Comparison of ENCODE assay signal across 8 cellular contexts in genomic region chr7:126700807-126701604, GRCh38.
A peak's percentile ranks its signal among the peaks of the same experiment; 100 is the strongest.
DNase-seq lines count a peak whose midpoint lies in the region; ATAC-seq and TF ChIP-seq lines count a peak whose summit lies in the region.

No MANE protein-coding gene starts in this region.

- H3K4me3 Mint-ChIP-seq in activated T-helper 2 cell treated with anti-CD3 and anti-CD28 coated beads, Interferon-gamma antibody, Interleukin-2, Interleukin-4, amounts not matched to agents 10 μg/mL and 5 μg/mL and 100 μg/mL, durations not matched to agents 14 hours and 24 hours and 36 hours (ENCODE audit: low read depth) = no peak overlapping the region

- H2AFZ ChIP-seq in PC-3 (ENCODE audit: low read length) = peak overlapping the region; percentile 41

- no peaks in the 10 kb centered on the region for H3F3A ChIP-seq in PC-3 (ENCODE audit: low read length, unreplicated experiment)

- H3K4me3 ChIP-seq in PC-3 (ENCODE audit: low read length) = peak overlapping the region; percentile 42; the same call in 1 of the 2 replicates
- no peak overlapping the region for H3K4me3 ChIP-seq in colonic mucosa

- no TSS peak for BruUV-seq in PC-3 (replicated peaks; lab: Mats Ljungman, UMichigan)

- H3K36me3 Mint-ChIP-seq in activated T-helper 2 cell treated with anti-CD3 and anti-CD28 coated beads, Interferon-gamma antibody, Interleukin-2, Interleukin-4, amounts not matched to agents 10 μg/mL and 5 μg/mL and 100 μg/mL, durations not matched to agents 14 hours and 24 hours and 36 hours (ENCODE audit: low read depth) = no peaks in the 10 kb centered on the region

- peak overlapping the region; percentile 67 for H3K4me2 ChIP-seq in PC-3 (ENCODE audit: low read length)

- POLR2A ChIA-PET in PC-3 (lab: Charles Lee; ENCODE audit: unreplicated experiment) = no interaction called here

- H3K9me3 Mint-ChIP-seq in activated T-helper 2 cell treated with anti-CD3 and anti-CD28 coated beads, Interferon-gamma antibody, Interleukin-2, Interleukin-4, amounts not matched to agents 10 μg/mL and 5 μg/mL and 100 μg/mL, durations not matched to agents 14 hours and 24 hours and 36 hours = no peaks in the 10 kb centered on the region

- DNase-seq in ELR (ENCODE audit: low read depth) (peak; percentile 97), HPDE6-E6E7 (ENCODE audit: extremely low spot score) (peak; percentile 82), PC-3 (peak; percentile 86), iPS-NIHi7 (ENCODE audit: extremely low spot score) (peak; percentile 71), colonic mucosa (no peak)
- DNase-seq in activated T-helper 2 cell treated with anti-CD3 and anti-CD28 coated beads, Interferon-gamma antibody, Interleukin-2, Interleukin-4, amounts not matched to agents 10 μg/mL and 5 μg/mL and 100 μg/mL, durations not matched to agents 14 hours and 24 hours and 36 hours (ENCODE audit: low spot score) = peak; percentile 72
- DNase-seq in stimulated activated CD8-positive, alpha-beta memory T cell treated with anti-CD3 and anti-CD28 coated beads, Interleukin-4, amount 100 ng/mL, for 24 hours (ENCODE audit: low read depth) = peak; percentile 5

- H3K27ac ChIP-seq in PC-3 (ENCODE audit: low read length) (peak overlapping the region; percentile 54), colonic mucosa (no peak overlapping the region)

- ATAC-seq in GM21390 (IDR thresholded peaks at IDR 0.05; ENCODE audit: unreplicated experiment) (peak; percentile 88), PC-3 (peak; percentile 100)

- H3K36me3 ChIP-seq in PC-3 (ENCODE audit: low read depth, low read length) (no peaks in the 10 kb centered on the region), colonic mucosa (no peaks in the 10 kb centered on the region)

- H3K9me3 ChIP-seq in PC-3 (ENCODE audit: low read length) (no peaks in the 10 kb centered on the region), colonic mucosa (no peaks in the 10 kb centered on the region)

- intact Hi-C loops in PC-3 (cut with micrococcal nuclease) = no loop called here
- intact Hi-C loops in activated T-helper 2 cell treated with anti-CD3 and anti-CD28 coated beads, Interferon-gamma antibody, Interleukin-2, Interleukin-4, amounts not matched to agents 10 μg/mL and 5 μg/mL and 100 μg/mL, durations not matched to agents 14 hours and 24 hours and 36 hours (cut with micrococcal nuclease) = loop anchor here (2.0 kb wide), 1 partner anchor 28 kb away; no protein-coding TSS in a partner anchor
- intact Hi-C loops in colonic mucosa (cut with DNase I) = no loop called here

- no peaks in the 10 kb centered on the region for H3K9me2 ChIP-seq in PC-3 (replicated peaks; ENCODE audit: low read length)

- H3K79me2 ChIP-seq in PC-3 (ENCODE audit: low read length) = no peaks in the 10 kb centered on the region

- H3K4me1 ChIP-seq in PC-3 (ENCODE audit: insufficient read depth, low read length) = peaks cover 12% of the 10 kb centered on the region
- H3K4me1 ChIP-seq in colonic mucosa = no peaks in the 10 kb centered on the region

- H3K27ac Mint-ChIP-seq in activated T-helper 2 cell treated with anti-CD3 and anti-CD28 coated beads, Interferon-gamma antibody, Interleukin-2, Interleukin-4, amounts not matched to agents 10 μg/mL and 5 μg/mL and 100 μg/mL, durations not matched to agents 14 hours and 24 hours and 36 hours = no peak overlapping the region

- H3K4me1 Mint-ChIP-seq in activated T-helper 2 cell treated with anti-CD3 and anti-CD28 coated beads, Interferon-gamma antibody, Interleukin-2, Interleukin-4, amounts not matched to agents 10 μg/mL and 5 μg/mL and 100 μg/mL, durations not matched to agents 14 hours and 24 hours and 36 hours (ENCODE audit: low read depth) = peaks cover 17% of the 10 kb centered on the region

- no peak overlapping the region for H3K9ac ChIP-seq in PC-3 (ENCODE audit: low read length)
- H3K9ac ChIP-seq in colonic mucosa (ENCODE audit: low read depth in 2 of 2, low read length in 2 of 2) = no peak overlapping the region

- H3K27me3 ChIP-seq in PC-3 (ENCODE audit: low read length) = no peaks in the 10 kb centered on the region
- no peaks in the 10 kb centered on the region for H3K27me3 ChIP-seq in colonic mucosa

- CTCF ChIA-PET in PC-3 (lab: Charles Lee) = no interaction called here

- peaks cover 21% of the 10 kb centered on the region for H3K27me3 Mint-ChIP-seq in activated T-helper 2 cell treated with anti-CD3 and anti-CD28 coated beads, Interferon-gamma antibody, Interleukin-2, Interleukin-4, amounts not matched to agents 10 μg/mL and 5 μg/mL and 100 μg/mL, durations not matched to agents 14 hours and 24 hours and 36 hours (ENCODE audit: low read depth)

- TF ChIP-seq CTCF in PC-3 (conservative IDR thresholded peaks at IDR 0.05; ENCODE audit: low read depth, low read length) = no peak
- no peak for TF ChIP-seq CTCF in colonic mucosa (IDR thresholded peaks at IDR 0.05)

- no peaks in the 10 kb centered on the region for H4K20me1 ChIP-seq in PC-3 (ENCODE audit: low read length)
